ENCODE assay signal across 13 cellular contexts in genomic region chr6:16854986-16855385, GRCh38.
A peak's percentile ranks its signal among the peaks of the same experiment; 100 is the strongest.
DNase-seq lines count a peak whose midpoint lies in the region; ATAC-seq and TF ChIP-seq lines count a peak whose summit lies in the region.
"Had no signal": no experiment of that assay in that cellular context is flagged by ENCODE, and none has a peak within 500 bp of the region (broad histone marks: within the 10 kb centered on the region; RNA-seq: fewer than 3 reads in every experiment).

No MANE protein-coding gene starts in this region.

- DNase-seq in A172 (ENCODE audit: low spot score) (peak; percentile 41), GM19240 (ENCODE audit: insufficient read length, low spot score) (peak; percentile 13), osteocyte (ENCODE audit: extremely low spot score, unreplicated experiment) (no peak), heart right ventricle (no peak), progenitor cell of endocrine pancreas (ENCODE audit: low spot score, unreplicated experiment) (no peak), NCI-H510A (lab: John Stamatoyannopoulos, UW) (no peak)
- DNase-seq: activated CD8-positive, alpha-beta T cell treated with anti-CD3 and anti-CD28 coated beads, Interleukin-2, amount 10 ng/mL, durations not matched to agents 7 days and 5 days; left lung; NCI-H2227 treated with DMSO at 0.1 percent for 48 hours had no signal

- intact Hi-C loops in heart right ventricle (cut with DNase I): loop anchor here in 1 of 10 donors (10.0 kb wide), 1 partner anchor 90 kb away; no protein-coding TSS in a partner anchor

- H3K36me3 ChIP-seq in heart right ventricle: no peaks in the 10 kb centered on the region
- H3K36me3 ChIP-seq: left lung, prostate gland had no signal

- H3K4me3 ChIP-seq in heart right ventricle: no peak overlapping the region
- H3K4me3 ChIP-seq: left lung, prostate gland had no signal

- H3K4me3 Mint-ChIP-seq in osteocyte (ENCODE audit: unreplicated experiment) (no peak overlapping the region), progenitor cell of endocrine pancreas (ENCODE audit: low read depth) (no peak overlapping the region)
- H3K4me3 Mint-ChIP-seq: activated CD8-positive, alpha-beta T cell treated with anti-CD3 and anti-CD28 coated beads, Interleukin-2, amount 10 ng/mL, durations not matched to agents 7 days and 5 days; brain had no signal

- no peaks in the 10 kb centered on the region for H3K36me3 Mint-ChIP-seq in osteocyte (ENCODE audit: unreplicated experiment)
- H3K36me3 Mint-ChIP-seq in progenitor cell of endocrine pancreas (ENCODE audit: insufficient read depth): no peaks in the 10 kb centered on the region
- H3K36me3 Mint-ChIP-seq: brain had no signal

- peaks cover 0 to 3% (median 0%) of the 10 kb centered on the region in 7 donors for H3K27me3 ChIP-seq in heart right ventricle
- H3K27me3 ChIP-seq: left lung had no signal

- TF ChIP-seq CTCF in osteocyte (IDR thresholded peaks at IDR 0.05) (no peak), heart right ventricle (IDR thresholded peaks at IDR 0.05) (no peak), progenitor cell of endocrine pancreas (IDR thresholded peaks at IDR 0.05; ENCODE audit: unreplicated experiment) (no peak)

- H3K4me1 Mint-ChIP-seq in osteocyte (ENCODE audit: unreplicated experiment): peaks cover 21% of the 10 kb centered on the region
- H3K4me1 Mint-ChIP-seq in progenitor cell of endocrine pancreas (ENCODE audit: low read depth): peaks cover 28% of the 10 kb centered on the region

- H3K27ac Mint-ChIP-seq in osteocyte (ENCODE audit: unreplicated experiment) (no peak overlapping the region), progenitor cell of endocrine pancreas (no peak overlapping the region)
- H3K27ac Mint-ChIP-seq: activated CD8-positive, alpha-beta T cell treated with anti-CD3 and anti-CD28 coated beads, Interleukin-2, amount 10 ng/mL, durations not matched to agents 7 days and 5 days; brain had no signal

- ATAC-seq in HG02588 (IDR thresholded peaks at IDR 0.05; ENCODE audit: unreplicated experiment): peak; percentile 72
- ATAC-seq in HG03442 (IDR thresholded peaks at IDR 0.05; ENCODE audit: unreplicated experiment): peak; percentile 87
- no peak for ATAC-seq in heart right ventricle
- ATAC-seq: activated CD8-positive, alpha-beta T cell treated with anti-CD3 and anti-CD28 coated beads, Interleukin-2, amount 10 ng/mL, durations not matched to agents 7 days and 5 days; left lung had no signal

- no peak overlapping the region for H3K27ac ChIP-seq in heart right ventricle
- H3K27ac ChIP-seq: left lung, prostate gland had no signal

- H3K27me3 Mint-ChIP-seq in osteocyte (ENCODE audit: unreplicated experiment) (no peaks in the 10 kb centered on the region), progenitor cell of endocrine pancreas (no peaks in the 10 kb centered on the region)
- H3K27me3 Mint-ChIP-seq: brain had no signal

- H3K9me3 Mint-ChIP-seq in osteocyte (ENCODE audit: unreplicated experiment) (no peaks in the 10 kb centered on the region), progenitor cell of endocrine pancreas (ENCODE audit: low read depth) (no peaks in the 10 kb centered on the region)

- 64 to 67% methylated on average over 2 of the region's 2 CpGs for WGBS in heart right ventricle, 2 donors

- H3K4me1 ChIP-seq in heart right ventricle: peaks cover 0 to 23% (median under 1%) of the 10 kb centered on the region in 9 donors
- H3K4me1 ChIP-seq: prostate gland had no signal

- no peaks in the 10 kb centered on the region for H3K9me3 ChIP-seq in heart right ventricle
- H3K9me3 ChIP-seq: left lung, prostate gland had no signal

Comparison
In these comparisons a context has a peak if more than half of its experiments do, and no peak if none do; other contexts are left out.
1. DNase-seq: peak in A172 (single experiment) and GM19240 (single experiment); none in osteocyte (single experiment), heart right ventricle (0 of 2), progenitor cell of endocrine pancreas (single experiment) and NCI-H510A (single experiment).
2. ATAC-seq: peak in HG02588 (single experiment) and HG03442 (single experiment); none in heart right ventricle (0 of 8).